Comparison of ENCODE assay signal across 10 cellular contexts in genomic region chr21:41783476-41784150, GRCh38. TPM values are rescaled to one million over a fixed set of nuclear protein-coding genes. Genes with fewer than 3 reads are reported as not detected.
DNase-seq lines count a peak whose midpoint lies in the region; ATAC-seq and TF ChIP-seq lines count a peak whose summit lies in the region.
"Had no signal": no experiment of that assay in that cellular context is flagged by ENCODE, and none has a peak within 500 bp of the region (broad histone marks: within the 10 kb centered on the region; RNA-seq: fewer than 3 reads in every experiment).

No MANE protein-coding gene starts in this region.

- TF ChIP-seq CTCF in BE2C (IDR thresholded peaks at IDR 0.05; ENCODE audit: low read depth, low read length) (no peak), Peyer's patch (IDR thresholded peaks at IDR 0.05) (peak in 3 of 6 experiments; percentile 9 to 16 (median 13)), ovary (IDR thresholded peaks at IDR 0.05) (no peak)

- H2AFZ ChIP-seq in neuronal stem cell (ENCODE audit: low read length) = no peak overlapping the region

- no peak overlapping the region for H3K18ac ChIP-seq in neuronal stem cell (ENCODE audit: low read length)

- no peak overlapping the region for H2BK12ac ChIP-seq in neuronal stem cell (ENCODE audit: low read length)

- no peak overlapping the region for H4K91ac ChIP-seq in neuronal stem cell (ENCODE audit: low read depth, low read length, poor library complexity)

- TF ChIP-seq EP300 in ovary (IDR thresholded peaks at IDR 0.05) = no peak

- 60 to 62% (median 60%) methylated on average over 18 of the region's 18 CpGs for WGBS in ovary, 3 donors
- no CpG with 5 or more reads among the region's 18 CpGs for WGBS in neuronal stem cell (ENCODE audit: extremely low coverage in 2 of 2, insufficient read length in 2 of 2, insufficient replicate concordance in 1 of 2), 2 donors

- no peak overlapping the region for H3K14ac ChIP-seq in neuronal stem cell (ENCODE audit: low read length)

- H3K4me3 ChIP-seq in BE2C (ENCODE audit: low read depth, low read length) = no peak overlapping the region
- H3K4me3 ChIP-seq in Peyer's patch = no peak overlapping the region
- no peak overlapping the region for H3K4me3 ChIP-seq in ovary
- H3K4me3 ChIP-seq in neuronal stem cell (ENCODE audit: low read length in 2 of 2) = no peak overlapping the region

- H3K23ac ChIP-seq in neuronal stem cell (ENCODE audit: low read depth, low read length, poor library complexity) = no peak overlapping the region

- H3K36me3 ChIP-seq in BE2C (no peaks in the 10 kb centered on the region), Peyer's patch (no peaks in the 10 kb centered on the region), ovary (no peaks in the 10 kb centered on the region), neuronal stem cell (replicated peaks in 1 of 2; ENCODE audit: control insufficient read depth in 2 of 2, insufficient read depth in 2 of 2, low read length in 2 of 2) (no peaks in the 10 kb centered on the region)

- peak overlapping the region in 2 of 4 donors; percentile 62 to 64 for H3K27ac ChIP-seq in Peyer's patch
- H3K27ac ChIP-seq in ovary = no peak overlapping the region
- H3K27ac ChIP-seq in neuronal stem cell (replicated peaks; ENCODE audit: low read length) = no peak overlapping the region

- H2BK120ac ChIP-seq in neuronal stem cell (ENCODE audit: low read depth, low read length) = no peak overlapping the region

- H3K27me3 ChIP-seq in BE2C (no peaks in the 10 kb centered on the region), Peyer's patch (no peaks in the 10 kb centered on the region), ovary (no peaks in the 10 kb centered on the region), neuronal stem cell (ENCODE audit: control insufficient read depth in 3 of 3, insufficient read depth in 3 of 3, low read depth in 1 of 3, low read length in 3 of 3) (peaks cover 0 to 7% (median 0%) of the 10 kb centered on the region in 3 experiments)

- no peak overlapping the region for H3K4ac ChIP-seq in neuronal stem cell (ENCODE audit: low read length)

- no peak overlapping the region for H4K8ac ChIP-seq in neuronal stem cell (ENCODE audit: low read depth, low read length)

- H3K4me1 ChIP-seq in BE2C = no peaks in the 10 kb centered on the region
- peaks cover 0 to 18% (median 0%) of the 10 kb centered on the region in 4 donors for H3K4me1 ChIP-seq in Peyer's patch
- no peaks in the 10 kb centered on the region for H3K4me1 ChIP-seq in ovary (ENCODE audit: insufficient read depth)
- peaks cover 0 to 3% of the 10 kb centered on the region in 2 donors for H3K4me1 ChIP-seq in neuronal stem cell (ENCODE audit: control insufficient read depth in 2 of 2, insufficient read depth in 1 of 2, low read depth in 1 of 2, low read length in 2 of 2)

- DNase-seq in BE2C (peak; percentile 34), HEK293T (ENCODE audit: extremely low spot score) (no peak), Peyer's patch (peak in 2 of 3 donors; percentile 84 to 90), ovary (no peak), mesenteric fat pad (ENCODE audit: low spot score) (no peak), GM03348 (ENCODE audit: low spot score) (no peak), neuronal stem cell (ENCODE audit: low spot score) (no peak)
- DNase-seq: caudate nucleus, T-helper 1 cell had no signal

- peak; percentile 76 for ATAC-seq in esophagus mucosa

- no peak overlapping the region for H3K4me2 ChIP-seq in neuronal stem cell (ENCODE audit: insufficient read depth, low read length, poor library complexity, severe bottlenecking)

- peak in 1 of 2 donors; percentile 13 for TF ChIP-seq POLR2A in Peyer's patch (IDR thresholded peaks at IDR 0.05)
- no peak for TF ChIP-seq POLR2A in ovary (IDR thresholded peaks at IDR 0.05)

- CTCF ChIA-PET in HEK293T (lab: Yijun Ruan, JAX) = interaction anchor here (0.7 to 2.0 kb wide), 3 partner anchors 33 to 173 kb away, joined by 3 to 7 read pairs (median 3); no protein-coding TSS in a partner anchor

- H3K9me3 ChIP-seq in BE2C = no peaks in the 10 kb centered on the region
- H3K9me3 ChIP-seq in Peyer's patch = no peaks in the 10 kb centered on the region
- H3K9me3 ChIP-seq in ovary = no peaks in the 10 kb centered on the region
- H3K9me3 ChIP-seq in neuronal stem cell (replicated peaks in 1 of 2; ENCODE audit: control insufficient read depth in 2 of 2, insufficient read depth in 1 of 2, low read depth in 1 of 2, low read length in 2 of 2) = no peaks in the 10 kb centered on the region

- H3K79me1 ChIP-seq in neuronal stem cell (ENCODE audit: low read depth, low read length) = no peaks in the 10 kb centered on the region

- H2BK15ac ChIP-seq in neuronal stem cell (ENCODE audit: low read length) = no peak overlapping the region

- no peak overlapping the region for H2BK5ac ChIP-seq in neuronal stem cell (ENCODE audit: low read length)

- POLR2A ChIA-PET in HEK293T (lab: Yijun Ruan, JAX) = no interaction called here

- intact Hi-C loops in ovary (cut with DNase I) = no loop called here

- H3K9ac ChIP-seq in neuronal stem cell (ENCODE audit: low read depth, low read length, poor library complexity) = no peak overlapping the region

- H2AK5ac ChIP-seq in neuronal stem cell (ENCODE audit: low read depth, low read length) = no peak overlapping the region

TF ChIP-seq in HEK293T, 16 proteins besides CTCF, POLR2A, EP300 and RAD21:
- TF ChIP-seq FOXM1 (IDR thresholded peaks at IDR 0.05; ENCODE audit: borderline replicate concordance) (no peak), L3MBTL2 (conservative IDR thresholded peaks at IDR 0.05) (0 out of 2 replicates have a peak, but pooled peaks have one; percentile 56), CTBP1 (IDR thresholded peaks at IDR 0.05; ENCODE audit: borderline replicate concordance) (peak; percentile 9; the same call in 1 of the 2 replicates), PKNOX1 (IDR thresholded peaks at IDR 0.05) (peak; percentile 89)
TF ChIP-seq in HEK293T: peak in this region for 3.

RNA-seq across cellular contexts. Expression of gene RIPK4, which starts 16.8 kb away (rescaled TPM):
- not detected for polyA plus RNA-seq in BE2C (2012; ENCODE audit: insufficient read depth, insufficient read length, low read depth)
- total RNA-seq in Peyer's patch = 10 to 100 TPM in 3 of 4 donors, 1 to 10 TPM in 1; 5.0 to 62.5 (median 31.3) TPM
- total RNA-seq in esophagus mucosa = 51.1 TPM
- 10 to 100 TPM in 1 of 7 donors, 1 to 10 TPM in 3, under 1 TPM in 3; 0.08 to 12.4 (median 1.5) TPM for total RNA-seq in ovary
- under 1 TPM; 0.08 to 0.10 TPM for polyA plus RNA-seq in ovary
- total RNA-seq in mesenteric fat pad = not detected
- 0.47 TPM for polyA plus RNA-seq in neuronal stem cell (2013, experiment 1 of 2)
- 0.46 TPM for polyA plus RNA-seq in neuronal stem cell (2013, experiment 2 of 2)

Comparison
In these comparisons a context has a peak if more than half of its experiments do, and no peak if none do; other contexts are left out.
1. DNase-seq: peak in BE2C (single experiment) and Peyer's patch (2 of 3); none in HEK293T (single experiment), ovary (0 of 5), mesenteric fat pad (single experiment), GM03348 (single experiment) and neuronal stem cell (single experiment).